Comparison of ENCODE assay signal across 1 cellular context in the genomic region with DNA sequence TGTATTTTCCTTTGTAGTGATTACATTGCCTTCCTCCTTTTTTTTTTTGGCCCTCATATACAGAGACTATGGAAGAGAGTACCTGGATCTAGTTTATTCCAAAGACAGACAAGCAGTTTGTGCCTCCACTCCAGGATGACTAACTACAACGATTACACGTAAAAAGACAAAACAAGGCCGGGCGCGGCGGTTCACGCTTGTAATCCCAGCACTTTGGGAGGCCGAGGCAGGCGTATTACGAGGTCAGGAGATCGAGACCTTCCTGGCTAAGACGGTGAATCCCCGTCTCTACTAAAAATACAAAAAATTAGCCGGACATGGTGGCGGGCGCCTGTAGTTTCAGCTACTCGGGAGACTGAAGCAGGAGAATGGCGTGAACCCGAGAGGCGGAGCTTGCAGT.
TF ChIP-seq lines count a peak whose summit lies in the region.

No MANE protein-coding gene starts in this region.

TF ChIP-seq in H1, 55 proteins besides CTCF, POLR2A, EP300 and RAD21 (continued from another document):
- no peak for TF ChIP-seq SIX5 (IDR thresholded peaks at IDR 0.05; ENCODE audit: low read depth, low read length)
- TF ChIP-seq, protein P1, sequence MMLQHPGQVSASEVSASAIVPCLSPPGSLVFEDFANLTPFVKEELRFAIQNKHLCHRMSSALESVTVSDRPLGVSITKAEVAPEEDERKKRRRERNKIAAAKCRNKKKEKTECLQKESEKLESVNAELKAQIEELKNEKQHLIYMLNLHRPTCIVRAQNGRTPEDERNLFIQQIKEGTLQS (IDR thresholded peaks at IDR 0.05; ENCODE audit: insufficient read depth, low read depth, low read length), result no peak
- TF ChIP-seq ZNF274 (IDR thresholded peaks at IDR 0.05; ENCODE audit: borderline replicate concordance, extremely low read depth, low read length), result no peak
- no peak for TF ChIP-seq EZH2 (IDR thresholded peaks at IDR 0.05; ENCODE audit: low read depth, low read length, severe bottlenecking)
- no peak for TF ChIP-seq TAF1 (IDR thresholded peaks at IDR 0.05; ENCODE audit: low read depth, low read length)
- TF ChIP-seq YY1 (IDR thresholded peaks at IDR 0.05; ENCODE audit: low read depth, low read length), result no peak
- no peak for TF ChIP-seq SP2 (IDR thresholded peaks at IDR 0.05; ENCODE audit: low read length)
- no peak for TF ChIP-seq SUZ12 (IDR thresholded peaks at IDR 0.05; ENCODE audit: low read length)
- TF ChIP-seq CBX5 (IDR thresholded peaks at IDR 0.05; ENCODE audit: low read depth, low read length), result no peak
- no peak for TF ChIP-seq CBX8 (IDR thresholded peaks at IDR 0.05; ENCODE audit: borderline replicate concordance, low read depth, low read length)
- TF ChIP-seq ASH2L (IDR thresholded peaks at IDR 0.05; ENCODE audit: low read length), result no peak
